Comparison of ENCODE assay signal across 29 cellular contexts in genomic region chr14:64808449-64808848, GRCh38.
"Had no signal": no experiment of that assay in that cellular context is flagged by ENCODE, and none has a peak within 500 bp of the region (broad histone marks: within the 10 kb centered on the region; RNA-seq: fewer than 3 reads in every experiment).

No MANE protein-coding gene starts in this region.

- H3K36me3 ChIP-seq: brain microvascular endothelial cell, SJSA1 had no signal

- DNase-seq: activated B cell treated with CpG ODN at 0.5 μM for 24 hours; activated CD4-positive, alpha-beta memory T cell treated with anti-CD3 and anti-CD28 coated beads for 36 hours; activated CD4-positive, alpha-beta T cell treated with anti-CD3 and anti-CD28 coated beads for 4 hours; activated CD4-positive, alpha-beta T cell treated with anti-CD3 and anti-CD28 coated beads, Interleukin-2, amount 50 U/mL, for 1 hour; activated CD4-positive, CD25-positive, alpha-beta regulatory T cell treated with anti-CD3 and anti-CD28 coated beads, Interleukin-2, amount 50 U/mL, for 72 hours; activated CD8-positive, alpha-beta memory T cell treated with anti-CD3 and anti-CD28 coated beads, Interleukin-2, amount 50 U/mL, for 4 hours; activated gamma-delta T cell treated with Interleukin-2 at 50 U/mL for 16 hours; activated naive CD4-positive, alpha-beta T cell treated with anti-CD3 and anti-CD28 coated beads, Interleukin-2, amount 10 ng/mL, durations not matched to agents 7 days and 5 days; activated naive CD8-positive, alpha-beta T cell treated with anti-CD3 and anti-CD28 coated beads, Interleukin-2, amount 50 U/mL, for 24 hours; activated T-cell treated with anti-CD3 and anti-CD28 coated beads for 4 hours; activated T-cell treated with anti-CD3 and anti-CD28 coated beads, Interleukin-2, amount 50 U/mL, for 4 hours; anterior cingulate cortex; brain microvascular endothelial cell; central memory CD4-positive, alpha-beta T cell; MM.1S; NCI-H1092; NCI-H1436 treated with DMSO at 0.1 percent for 48 hours; NCI-H1694 treated with DMSO at 0.1 percent for 48 hours; NCI-H2029; NCI-H345; NCI-H524 treated with DMSO at 0.1 percent for 48 hours; SHP77 treated with DMSO at 0.1 percent for 48 hours; SW 1271; T-helper 1 cell; T-helper 2 cell; T-helper 9 cell had no signal

- ATAC-seq: activated naive CD8-positive, alpha-beta T cell treated with anti-CD3 and anti-CD28 coated beads, Interleukin-2, amount 50 U/mL, for 24 hours; activated T-cell treated with anti-CD3 and anti-CD28 coated beads, Interleukin-2, amount 50 U/mL, for 4 hours; Panc1 had no signal

- H3K4me3 ChIP-seq: SJSA1 had no signal

- H3K9me3 ChIP-seq: SJSA1 had no signal

- H3K27ac ChIP-seq: brain microvascular endothelial cell, VCaP had no signal

- H3K27me3 ChIP-seq: brain microvascular endothelial cell, SJSA1 had no signal
